ENCODE assay signal across 8 cellular contexts in the genomic region with DNA sequence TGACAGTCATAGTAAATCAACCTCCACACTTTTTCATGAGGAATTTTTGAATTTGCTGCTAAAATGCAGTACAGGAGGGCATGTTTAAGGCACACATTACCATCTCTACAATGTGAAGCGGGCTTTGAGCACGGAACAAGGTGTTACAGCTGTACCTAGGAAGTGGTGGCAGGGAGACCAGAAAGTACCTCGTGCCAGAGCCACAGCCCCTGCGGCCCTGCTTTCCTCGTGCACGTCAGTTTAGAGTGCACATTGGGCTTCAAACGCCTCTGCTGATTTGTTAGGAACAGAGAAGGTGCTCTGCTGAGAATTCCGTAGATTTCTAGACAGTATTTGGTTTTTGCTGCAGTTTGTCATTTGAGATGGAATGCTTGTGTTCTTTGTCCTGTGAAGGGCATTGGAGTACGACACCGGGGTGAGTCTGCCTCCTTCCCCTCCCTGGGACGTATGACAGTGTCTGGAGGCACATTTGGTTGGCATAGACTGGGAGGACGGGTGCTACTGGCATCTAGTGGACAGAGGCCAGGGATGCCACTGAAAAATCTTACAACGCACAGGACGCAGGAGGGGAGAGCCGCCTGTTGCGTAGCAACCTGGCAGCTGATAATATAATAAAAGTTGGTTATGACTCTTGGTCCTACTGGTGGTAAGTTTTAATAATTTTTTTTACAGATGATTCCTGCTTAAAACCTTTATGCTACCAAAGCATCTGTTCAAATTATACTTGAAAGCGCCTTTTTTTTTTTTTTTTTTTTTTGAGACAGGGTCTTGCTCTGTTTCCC. TPM values are rescaled to one million over a fixed set of nuclear protein-coding genes. Genes with fewer than 3 reads are reported as not detected.
A peak's percentile ranks its signal among the peaks of the same experiment; 100 is the strongest.
DNase-seq lines count a peak whose midpoint lies in the region; ATAC-seq and TF ChIP-seq lines count a peak whose summit lies in the region.

No MANE protein-coding gene starts in this region.

- no peaks in the 10 kb centered on the region for H3K36me3 Mint-ChIP-seq in HFFc6 (ENCODE audit: low read depth)

- H3K9me3 Mint-ChIP-seq in HFFc6: no peaks in the 10 kb centered on the region

- DNase-seq in HFFc6 (peak; percentile 53), T1000 (lab: John Stamatoyannopoulos, UW) (peak; percentile 62), fibroblast of villous mesenchyme (ENCODE audit: low read depth) (peak; percentile 50), posterior cingulate gyrus (peak in 8 of 10 donors; percentile 59 to 95 (median 64))
- DNase-seq in activated CD4-positive, alpha-beta T cell treated with anti-CD3 and anti-CD28 coated beads for 48 hours: no peak

- ATAC-seq in HG02852 (IDR thresholded peaks at IDR 0.05; ENCODE audit: unreplicated experiment) (no peak), HG02798 (IDR thresholded peaks at IDR 0.05; ENCODE audit: poor library complexity, unreplicated experiment) (no peak)

- TF ChIP-seq CTCF in C4-2B (conservative IDR thresholded peaks at IDR 0.05): peak; percentile 84
- peak; percentile 59; the same call in 1 of the 2 replicates for TF ChIP-seq CTCF in HFFc6 (IDR thresholded peaks at IDR 0.05)
- TF ChIP-seq CTCF in fibroblast of villous mesenchyme (IDR thresholded peaks at IDR 0.05; ENCODE audit: insufficient read depth, low read depth, low read length): peak; percentile 40

- no peak overlapping the region for H3K4me3 ChIP-seq in fibroblast of villous mesenchyme (ENCODE audit: low read depth, low read length)

- H3K4me1 Mint-ChIP-seq in HFFc6 (ENCODE audit: low read depth): peaks cover 42% of the 10 kb centered on the region

- H3K4me3 Mint-ChIP-seq in HFFc6: no peak overlapping the region

- peak overlapping the region; percentile 28 for H3K27ac Mint-ChIP-seq in HFFc6

- peak overlapping the region; percentile 50 for H3K27ac ChIP-seq in C4-2B

- peaks cover 1% of the 10 kb centered on the region; the same call in 1 of the 2 replicates for H3K27me3 Mint-ChIP-seq in HFFc6 (ENCODE audit: insufficient read depth)

- intact Hi-C loops in posterior cingulate gyrus (cut with DNase I): no loop called here

RNA-seq across cellular contexts. Expression of a gene that starts 9.1 kb away (rescaled TPM):
- 10 to 100 TPM; 38.6 to 46.3 (median 41.1) TPM for total RNA-seq in HFFc6 (2021; fragmentation: NEBNext Ultra II Directional; extraction: Animal tissue kit (Norgen Biotek cat#: 25700))
- 34.1 and 46.6 TPM in 2 replicates for total RNA-seq in fibroblast of villous mesenchyme
